In genomic region chr6:170393807-170394399, GRCh38 we compare ENCODE assay signal across 19 cellular contexts.
DNase-seq lines count a peak whose midpoint lies in the region; ATAC-seq, FAIRE-seq and TF ChIP-seq lines count a peak whose summit lies in the region.
"Had no signal": no experiment of that assay in that cellular context is flagged by ENCODE, and none has a peak within 500 bp of the region (broad histone marks: within the 10 kb centered on the region; RNA-seq: fewer than 3 reads in every experiment).

No MANE protein-coding gene starts in this region.

- H3K27ac Mint-ChIP-seq in activated CD4-positive, alpha-beta T cell treated with anti-CD3 and anti-CD28 coated beads, Interleukin-2, amount 10 ng/mL, durations not matched to agents 24 days and 14 days, result peak overlapping the region; percentile 81
- peak overlapping the region; percentile 80 for H3K27ac Mint-ChIP-seq in activated naive CD8-positive, alpha-beta T cell treated with anti-CD3 and anti-CD28 coated beads, Interleukin-2, amount 50 U/mL, for 24 hours
- H3K27ac Mint-ChIP-seq: HFFc6 had no signal

- DNase-seq in activated CD4-positive, alpha-beta T cell treated with anti-CD3 and anti-CD28 coated beads, Interleukin-2, amount 10 ng/mL, durations not matched to agents 24 days and 14 days, result peak; percentile 60
- no peak for DNase-seq in activated CD4-positive, alpha-beta T cell treated with anti-CD3 and anti-CD28 coated beads, Interleukin-2, amount 50 U/mL, for 1 hour
- DNase-seq in RCC 7860 (ENCODE audit: low spot score), result peak; percentile 42
- DNase-seq in activated naive CD8-positive, alpha-beta T cell treated with anti-CD3 and anti-CD28 coated beads, Interleukin-2, amount 50 U/mL, for 24 hours, result peak; percentile 63
- peak; percentile 9 for DNase-seq in stimulated activated CD4-positive, alpha-beta T cell treated with anti-CD3 and anti-CD28 coated beads, Interleukin-4, amount 100 ng/mL, for 24 hours
- DNase-seq in GM20000 (ENCODE audit: low spot score), result no peak
- DNase-seq in SKM-1 (lab: John Stamatoyannopoulos, UW; ENCODE audit: unreplicated experiment), result no peak
- DNase-seq: activated gamma-delta T cell; DMS53; effector memory CD8-positive, alpha-beta T cell; HFFc6; left lung; MV-4-11; pancreas; thyroid gland had no signal

- FAIRE-seq in RCC 7860 (lab: Jason Lieb, UNC), result no peak
- FAIRE-seq: A204.1, pancreas had no signal

- no peaks in the 10 kb centered on the region for H3K27me3 Mint-ChIP-seq in activated CD4-positive, alpha-beta T cell treated with anti-CD3 and anti-CD28 coated beads, Interleukin-2, amount 10 ng/mL, durations not matched to agents 24 days and 14 days
- H3K27me3 Mint-ChIP-seq in activated naive CD8-positive, alpha-beta T cell treated with anti-CD3 and anti-CD28 coated beads, Interleukin-2, amount 50 U/mL, for 24 hours, result no peaks in the 10 kb centered on the region
- H3K27me3 Mint-ChIP-seq: central memory CD8-positive, alpha-beta T cell; effector memory CD8-positive, alpha-beta T cell had no signal

- H3K4me3 Mint-ChIP-seq in activated CD4-positive, alpha-beta T cell treated with anti-CD3 and anti-CD28 coated beads, Interleukin-2, amount 10 ng/mL, durations not matched to agents 24 days and 14 days, result no peak overlapping the region
- H3K4me3 Mint-ChIP-seq in activated naive CD8-positive, alpha-beta T cell treated with anti-CD3 and anti-CD28 coated beads, Interleukin-2, amount 50 U/mL, for 24 hours, result peak overlapping the region; percentile 29
- H3K4me3 Mint-ChIP-seq: CD14-positive monocyte; central memory CD8-positive, alpha-beta T cell; effector memory CD8-positive, alpha-beta T cell; HFFc6 had no signal

- ATAC-seq in activated naive CD8-positive, alpha-beta T cell treated with anti-CD3 and anti-CD28 coated beads, Interleukin-2, amount 50 U/mL, for 24 hours, result peak; percentile 92
- ATAC-seq in GM19397 (IDR thresholded peaks at IDR 0.05; ENCODE audit: unreplicated experiment), result no peak
- ATAC-seq: effector memory CD8-positive, alpha-beta T cell; left lung; pancreas had no signal

- peaks cover 3% of the 10 kb centered on the region for H3K9me3 Mint-ChIP-seq in activated CD4-positive, alpha-beta T cell treated with anti-CD3 and anti-CD28 coated beads, Interleukin-2, amount 10 ng/mL, durations not matched to agents 24 days and 14 days
- H3K9me3 Mint-ChIP-seq in activated naive CD8-positive, alpha-beta T cell treated with anti-CD3 and anti-CD28 coated beads, Interleukin-2, amount 50 U/mL, for 24 hours, result peaks cover 5% of the 10 kb centered on the region
- H3K9me3 Mint-ChIP-seq: central memory CD8-positive, alpha-beta T cell; effector memory CD8-positive, alpha-beta T cell; HFFc6 had no signal

- H3K36me3 Mint-ChIP-seq in activated CD4-positive, alpha-beta T cell treated with anti-CD3 and anti-CD28 coated beads, Interleukin-2, amount 10 ng/mL, durations not matched to agents 24 days and 14 days (ENCODE audit: low read depth), result peaks cover 46% of the 10 kb centered on the region
- H3K36me3 Mint-ChIP-seq in activated naive CD8-positive, alpha-beta T cell treated with anti-CD3 and anti-CD28 coated beads, Interleukin-2, amount 50 U/mL, for 24 hours (ENCODE audit: low read depth), result peaks cover 57% of the 10 kb centered on the region

- TF ChIP-seq CTCF in GM20000 (IDR thresholded peaks at IDR 0.05; ENCODE audit: extremely low read depth, missing control alignments), result no peak

- intact Hi-C loops in activated CD4-positive, alpha-beta T cell treated with anti-CD3 and anti-CD28 coated beads, Interleukin-2, amount 10 ng/mL, durations not matched to agents 24 days and 14 days (cut with micrococcal nuclease), result no loop called here

- peaks cover 5% of the 10 kb centered on the region for H3K4me1 Mint-ChIP-seq in activated CD4-positive, alpha-beta T cell treated with anti-CD3 and anti-CD28 coated beads, Interleukin-2, amount 10 ng/mL, durations not matched to agents 24 days and 14 days
- peaks cover 14% of the 10 kb centered on the region for H3K4me1 Mint-ChIP-seq in activated naive CD8-positive, alpha-beta T cell treated with anti-CD3 and anti-CD28 coated beads, Interleukin-2, amount 50 U/mL, for 24 hours
- H3K4me1 Mint-ChIP-seq: CD14-positive monocyte; central memory CD8-positive, alpha-beta T cell had no signal

Comparison
In these comparisons a context has a peak if more than half of its experiments do, and no peak if none do; other contexts are left out.
1. DNase-seq: peak in activated CD4-positive, alpha-beta T cell treated with anti-CD3 and anti-CD28 coated beads, Interleukin-2, amount 10 ng/mL, durations not matched to agents 24 days and 14 days (single experiment), RCC 7860 (single experiment), activated naive CD8-positive, alpha-beta T cell treated with anti-CD3 and anti-CD28 coated beads, Interleukin-2, amount 50 U/mL, for 24 hours (single experiment) and stimulated activated CD4-positive, alpha-beta T cell treated with anti-CD3 and anti-CD28 coated beads, Interleukin-4, amount 100 ng/mL, for 24 hours (single experiment); none in activated CD4-positive, alpha-beta T cell treated with anti-CD3 and anti-CD28 coated beads, Interleukin-2, amount 50 U/mL, for 1 hour (single experiment), GM20000 (single experiment) and SKM-1 (single experiment).